1 cellular context compared by ENCODE assay signal in the genomic region with DNA sequence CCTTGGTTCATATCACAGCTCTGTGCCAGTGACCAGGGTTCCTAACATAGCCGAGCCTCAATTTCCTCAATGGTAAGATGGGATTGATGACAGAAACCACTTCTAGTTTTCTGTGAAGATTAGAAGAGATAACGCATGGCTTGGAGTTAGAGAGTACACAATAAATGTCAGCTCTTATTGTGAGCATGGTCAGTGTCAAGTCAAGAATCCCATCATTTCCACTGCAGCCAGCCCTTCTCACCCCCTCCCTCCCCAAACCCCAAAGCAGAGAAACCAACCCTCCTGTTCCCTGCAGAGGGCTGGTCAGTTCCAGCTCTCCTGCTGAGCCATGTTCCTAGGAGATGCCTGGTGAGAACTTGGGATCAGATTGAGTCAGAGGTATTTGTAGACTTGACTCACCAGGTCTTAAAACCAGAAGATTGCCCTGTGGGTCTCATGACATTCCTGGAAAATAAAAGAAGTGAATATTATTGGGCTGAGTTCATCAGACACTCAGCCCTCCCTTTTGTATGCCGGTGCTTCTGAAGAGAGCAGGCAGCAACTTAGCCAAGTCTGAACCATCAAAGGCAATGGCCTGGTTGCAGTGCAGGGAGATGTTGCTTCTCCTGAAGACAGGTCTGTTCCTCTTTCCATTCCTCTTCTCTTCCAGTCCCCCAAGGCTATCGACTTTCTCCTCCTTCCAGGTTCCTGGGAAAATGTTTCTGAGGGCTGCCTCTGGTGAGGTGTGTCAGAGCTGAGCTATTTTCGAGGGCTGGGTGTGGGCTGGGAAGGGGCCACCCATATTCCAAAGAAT.
TF ChIP-seq lines count a peak whose summit lies in the region.

No MANE protein-coding gene starts in this region.

TF ChIP-seq in IMR-90, 13 proteins besides CTCF, POLR2A, EP300 and RAD21 (continued from another document):
- TF ChIP-seq MAZ (IDR thresholded peaks at IDR 0.05; ENCODE audit: borderline replicate concordance, low read depth, low read length) (peak; percentile 47; the same call in 1 of the 2 replicates), RCOR1 (IDR thresholded peaks at IDR 0.05; ENCODE audit: insufficient replicate concordance, low read length) (no peak), BHLHE40 (IDR thresholded peaks at IDR 0.05; ENCODE audit: low read depth, low read length) (0 out of 2 replicates have a peak, but pooled peaks have one; percentile 24), ELK1 (IDR thresholded peaks at IDR 0.05; ENCODE audit: borderline replicate concordance, low read depth, low read length) (no peak)
